ENCODE assay signal across 1 cellular context in the genomic region with DNA sequence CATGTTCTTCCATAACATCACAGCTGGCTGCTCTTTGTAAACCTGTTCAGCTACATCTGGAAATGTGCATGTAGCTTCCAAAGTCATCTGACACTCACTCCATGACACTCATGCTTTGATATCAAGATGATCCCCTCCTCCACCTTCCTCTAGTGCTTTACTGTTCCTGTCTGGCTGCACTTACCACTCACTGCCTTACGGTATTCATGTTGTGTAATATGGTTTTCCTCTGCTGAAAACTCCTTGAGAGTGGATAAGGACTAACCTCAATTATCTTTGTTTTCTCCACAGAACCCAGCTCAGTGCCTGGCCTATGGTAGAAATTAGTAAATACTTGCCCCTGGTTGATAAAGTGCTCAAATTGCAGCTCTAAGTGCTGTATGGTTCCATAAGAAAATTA.
TF ChIP-seq lines count a peak whose summit lies in the region.

No MANE protein-coding gene starts in this region.

TF ChIP-seq in H1, 55 proteins besides CTCF, POLR2A, EP300 and RAD21 (continued from another document):
- TF ChIP-seq, protein P1, sequence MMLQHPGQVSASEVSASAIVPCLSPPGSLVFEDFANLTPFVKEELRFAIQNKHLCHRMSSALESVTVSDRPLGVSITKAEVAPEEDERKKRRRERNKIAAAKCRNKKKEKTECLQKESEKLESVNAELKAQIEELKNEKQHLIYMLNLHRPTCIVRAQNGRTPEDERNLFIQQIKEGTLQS (IDR thresholded peaks at IDR 0.05; ENCODE audit: insufficient read depth, low read depth, low read length): no peak
- TF ChIP-seq TAF7 (optimal IDR thresholded peaks at IDR 0.05; ENCODE audit: borderline replicate concordance, low read depth, low read length) (no peak), FOSL1 (IDR thresholded peaks at IDR 0.05; ENCODE audit: insufficient read depth, low read depth, low read length) (no peak), BCL11A (IDR thresholded peaks at IDR 0.05; ENCODE audit: low read depth in 2 of 2, low read length in 2 of 2) (no peak), TAF1 (IDR thresholded peaks at IDR 0.05; ENCODE audit: low read depth, low read length) (no peak), YY1 (IDR thresholded peaks at IDR 0.05; ENCODE audit: low read depth, low read length) (no peak), ZNF274 (IDR thresholded peaks at IDR 0.05; ENCODE audit: borderline replicate concordance, extremely low read depth, low read length) (no peak)
